Comparison of ENCODE assay signal across 10 cellular contexts in genomic region chr1:201916649-201917249, GRCh38. TPM values are rescaled to one million over a fixed set of nuclear protein-coding genes. Genes with fewer than 3 reads are reported as not detected.
DNase-seq lines count a peak whose midpoint lies in the region; ATAC-seq, FAIRE-seq and TF ChIP-seq lines count a peak whose summit lies in the region.
"Had no signal": no experiment of that assay in that cellular context is flagged by ENCODE, and none has a peak within 500 bp of the region (broad histone marks: within the 10 kb centered on the region; RNA-seq: fewer than 3 reads in every experiment).

No MANE protein-coding gene starts in this region.

- H3K27ac ChIP-seq in endothelial cell of umbilical vein (ENCODE audit: insufficient read depth, low read depth, low read length), result peak overlapping the region; percentile 35

- POLR2A ChIA-PET in endothelial cell of umbilical vein (lab: Charles Lee), result interaction anchor here (1.2 to 2.5 kb wide), 3 partner anchors 12 to 39 kb away, joined by 3 to 8 read pairs (median 4); partner anchors contain the start of genes LMOD1 and TIMM17A

- no peak for ATAC-seq in HG03097 (IDR thresholded peaks at IDR 0.05; ENCODE audit: low FRiP score, unreplicated experiment)

- H3K9me3 ChIP-seq in MG63, result no peaks in the 10 kb centered on the region
- no peaks in the 10 kb centered on the region for H3K9me3 ChIP-seq in endothelial cell of umbilical vein (replicated peaks; ENCODE audit: control insufficient read depth, insufficient read depth, low read length)

- H3K4me3 Mint-ChIP-seq in nephron progenitor cell, result peak overlapping the region; percentile 64

- DNase-seq in AG08396 (ENCODE audit: low spot score) (peak; percentile 76), MG63 (peak; percentile 97), endothelial cell of umbilical vein (ENCODE audit: low read depth, low spot score) (peak; percentile 97), nephron progenitor cell (peak; percentile 57), KG1 (lab: John Stamatoyannopoulos, UW) (no peak), hippocampal formation (lab: John Stamatoyannopoulos, UW) (no peak), NOMO-1 treated with dmso at 0.1 percent for 144 hours (lab: John Stamatoyannopoulos, UW; ENCODE audit: unreplicated experiment) (no peak)

- H3K27me3 ChIP-seq in MG63, result no peaks in the 10 kb centered on the region
- no peaks in the 10 kb centered on the region for H3K27me3 ChIP-seq in endothelial cell of umbilical vein (ENCODE audit: control insufficient read depth in 2 of 2, insufficient read depth in 2 of 2, low read length in 2 of 2)

- H3K36me3 Mint-ChIP-seq in nephron progenitor cell (ENCODE audit: low read depth), result peaks cover 16% of the 10 kb centered on the region

- no peak overlapping the region for H3K9ac ChIP-seq in endothelial cell of umbilical vein (replicated peaks; ENCODE audit: extremely low read depth, insufficient read depth, low read length)

- H3K9me3 Mint-ChIP-seq in nephron progenitor cell, result peaks cover 11% of the 10 kb centered on the region

- H3K9me1 ChIP-seq in endothelial cell of umbilical vein (replicated peaks; ENCODE audit: control insufficient read depth, extremely low read depth, insufficient read depth, low read length), result no peaks in the 10 kb centered on the region

- TF ChIP-seq CTCF in endothelial cell of umbilical vein (IDR thresholded peaks at IDR 0.05; ENCODE audit: extremely low read depth in 1 of 2, insufficient read depth in 1 of 2, low read depth in 1 of 2, low read length in 2 of 2) (no peak), nephron progenitor cell (IDR thresholded peaks at IDR 0.05) (no peak)

- H3K4me2 ChIP-seq in endothelial cell of umbilical vein (ENCODE audit: insufficient read depth, low read length), result peak overlapping the region; percentile 20

- dilution Hi-C loops in endothelial cell of umbilical vein (cut with MboI; ENCODE audit: extremely low pct_ligation_motif_present, low sequenced_read_pairs), result no loop called here

- peak overlapping the region; percentile 29 for H2AFZ ChIP-seq in endothelial cell of umbilical vein (ENCODE audit: low read depth, low read length)

- H3K4me3 ChIP-seq in MG63 (no peak overlapping the region), endothelial cell of umbilical vein (replicated peaks in 1 of 3; ENCODE audit: insufficient read depth in 1 of 3, low read depth in 1 of 3, low read length in 3 of 3) (no peak overlapping the region)

- TF ChIP-seq POLR2A in endothelial cell of umbilical vein (IDR thresholded peaks at IDR 0.05; ENCODE audit: low read depth, low read length), result peak; percentile 50

- H4K20me1 ChIP-seq in endothelial cell of umbilical vein (replicated peaks; ENCODE audit: control insufficient read depth, extremely low read depth, insufficient read depth, low read length), result no peaks in the 10 kb centered on the region

- H3K4me1 Mint-ChIP-seq in nephron progenitor cell, result peaks cover 90% of the 10 kb centered on the region

- peak; percentile 96 for FAIRE-seq in endothelial cell of umbilical vein (lab: Jason Lieb, UNC)
- FAIRE-seq: GM18507 had no signal

- H3K27me3 Mint-ChIP-seq in nephron progenitor cell (ENCODE audit: low read depth, poor library complexity), result no peaks in the 10 kb centered on the region

- H3K79me2 ChIP-seq in endothelial cell of umbilical vein (ENCODE audit: control insufficient read depth, insufficient read depth, low read length), result no peaks in the 10 kb centered on the region

- peaks cover 19% of the 10 kb centered on the region for H3K4me1 ChIP-seq in endothelial cell of umbilical vein (ENCODE audit: control insufficient read depth, extremely low read depth, insufficient read depth, low read length)

- no TSS peak for BruUV-seq in endothelial cell of umbilical vein (replicated peaks; lab: Mats Ljungman, UMichigan)

- CTCF ChIA-PET in endothelial cell of umbilical vein (lab: Charles Lee), result interaction anchor here (1.0 to 2.2 kb wide), 6 partner anchors 19 to 55 kb away, joined by 3 to 9 read pairs (median 3); partner anchors contain the start of gene LMOD1

- H3K36me3 ChIP-seq in MG63, result no peaks in the 10 kb centered on the region
- H3K36me3 ChIP-seq in endothelial cell of umbilical vein (ENCODE audit: control insufficient read depth in 2 of 2, extremely low read depth in 1 of 2, insufficient read depth in 2 of 2, low read length in 2 of 2), result no peaks in the 10 kb centered on the region

- peak overlapping the region; percentile 96 for H3K27ac Mint-ChIP-seq in nephron progenitor cell

- intact Hi-C loops in endothelial cell of umbilical vein (cut with micrococcal nuclease), result loop anchor here (1.0 to 2.0 kb wide), 3 partner anchors 12 to 39 kb away; partner anchors contain the start of gene TIMM17A

TF ChIP-seq in endothelial cell of umbilical vein, 7 proteins besides CTCF, POLR2A, EP300 and RAD21:
- peak; percentile 92 for TF ChIP-seq POLR2AphosphoS5 (IDR thresholded peaks at IDR 0.05; ENCODE audit: insufficient read depth, low read depth, low read length)
- TF ChIP-seq JUN (IDR thresholded peaks at IDR 0.05; ENCODE audit: borderline replicate concordance, insufficient read depth, insufficient read length, low read depth), result peak; percentile 34
- no peak for TF ChIP-seq MAX (IDR thresholded peaks at IDR 0.05; ENCODE audit: insufficient read depth, insufficient read length)
- no peak for TF ChIP-seq EZH2 (IDR thresholded peaks at IDR 0.05; ENCODE audit: borderline replicate concordance, low read depth, low read length, severe bottlenecking)
- peak; percentile 76 for TF ChIP-seq FOS (IDR thresholded peaks at IDR 0.05; ENCODE audit: borderline replicate concordance, insufficient read depth, low read length)
- peak; percentile 97 for TF ChIP-seq GATA2 (IDR thresholded peaks at IDR 0.05; ENCODE audit: insufficient read depth, insufficient read length, low read depth, low read length)
- TF ChIP-seq MYC (IDR thresholded peaks at IDR 0.05; ENCODE audit: low read depth, low read length), result no peak

RNA-seq across cellular contexts. Expression of gene SHISA4, which starts 28.1 kb away (rescaled TPM):
- 13.6 and 28.8 TPM in 2 replicates for total RNA-seq in MG63 (2014; rRNA removed; shearing (Covaris generic); ENCODE audit: low replicate concordance)
- total RNA-seq in endothelial cell of umbilical vein, result 21.2 and 25.6 TPM in 2 replicates
- 78.2 and 95.1 TPM in 2 replicates for polyA plus RNA-seq in endothelial cell of umbilical vein
- polyA plus RNA-seq in endothelial cell of umbilical vein (2011; cell fraction: cytosol; rRNA removed), result 38.6 and 43.1 TPM in 2 replicates
- polyA plus RNA-seq in endothelial cell of umbilical vein (2011; cell fraction: nucleus; rRNA removed), result 13.5 and 15.9 TPM in 2 replicates
- polyA plus RNA-seq in endothelial cell of umbilical vein (2012), result 20.6 and 26.7 TPM in 2 replicates
- polyA minus RNA-seq in endothelial cell of umbilical vein, result 24.6 and 26.2 TPM in 2 replicates
- polyA minus RNA-seq in endothelial cell of umbilical vein (2011; cell fraction: cytosol; rRNA and poly(A)+ RNA removed), result not detected
- 3.6 and 4.4 TPM in 2 replicates for polyA minus RNA-seq in endothelial cell of umbilical vein (2011; cell fraction: nucleus; rRNA and poly(A)+ RNA removed)

RNA-seq across cellular contexts. Expression of gene LMOD1, which starts 29.6 kb away (rescaled TPM):
- 0.03 TPM in 1 of 2 replicates, not detected in the other for total RNA-seq in MG63 (2014; rRNA removed; shearing (Covaris generic); ENCODE audit: low replicate concordance)
- total RNA-seq in endothelial cell of umbilical vein, result 0.12 and 0.33 TPM in 2 replicates
- 0.08 and 0.19 TPM in 2 replicates for polyA plus RNA-seq in endothelial cell of umbilical vein
- 0.15 and 0.20 TPM in 2 replicates for polyA plus RNA-seq in endothelial cell of umbilical vein (2011; cell fraction: cytosol; rRNA removed)
- polyA plus RNA-seq in endothelial cell of umbilical vein (2011; cell fraction: nucleus; rRNA removed), result 0.05 and 0.21 TPM in 2 replicates
- polyA plus RNA-seq in endothelial cell of umbilical vein (2012), result 0.16 and 0.30 TPM in 2 replicates
- polyA minus RNA-seq in endothelial cell of umbilical vein, result 0.17 and 0.39 TPM in 2 replicates
- not detected for polyA minus RNA-seq in endothelial cell of umbilical vein (2011; cell fraction: cytosol; rRNA and poly(A)+ RNA removed)
- polyA minus RNA-seq in endothelial cell of umbilical vein (2011; cell fraction: nucleus; rRNA and poly(A)+ RNA removed), result 0.14 TPM in 1 of 2 replicates, not detected in the other
- total RNA-seq: activated CD8-positive, alpha-beta memory T cell treated with anti-CD3 and anti-CD28 coated beads for 36 hours had no signal

RNA-seq across cellular contexts. Expression of gene TIMM17A, which starts 38.6 kb away (rescaled TPM):
- total RNA-seq in MG63 (2014; rRNA removed; shearing (Covaris generic); ENCODE audit: low replicate concordance), result 97.0 and 105 TPM in 2 replicates
- total RNA-seq in endothelial cell of umbilical vein, result 93.7 and 105 TPM in 2 replicates
- polyA plus RNA-seq in endothelial cell of umbilical vein, result 41.1 and 57.9 TPM in 2 replicates
- polyA plus RNA-seq in endothelial cell of umbilical vein (2011; cell fraction: cytosol; rRNA removed), result 64.7 and 66.8 TPM in 2 replicates
- 55.1 and 70.3 TPM in 2 replicates for polyA plus RNA-seq in endothelial cell of umbilical vein (2011; cell fraction: nucleus; rRNA removed)
- 77.1 and 106 TPM in 2 replicates for polyA plus RNA-seq in endothelial cell of umbilical vein (2012)
- 59.0 and 69.0 TPM in 2 replicates for polyA minus RNA-seq in endothelial cell of umbilical vein
- polyA minus RNA-seq in endothelial cell of umbilical vein (2011; cell fraction: cytosol; rRNA and poly(A)+ RNA removed), result 22.0 TPM
- 24.8 and 34.1 TPM in 2 replicates for polyA minus RNA-seq in endothelial cell of umbilical vein (2011; cell fraction: nucleus; rRNA and poly(A)+ RNA removed)

Comparison
In these comparisons a context has a peak if more than half of its experiments do, and no peak if none do; other contexts are left out.
1. DNase-seq: peak in AG08396 (single experiment), MG63 (single experiment), endothelial cell of umbilical vein (single experiment) and nephron progenitor cell (single experiment); none in KG1 (single experiment), hippocampal formation (0 of 2) and NOMO-1 treated with dmso at 0.1 percent for 144 hours (single experiment).